In genomic region chr15:79549196-79549595, GRCh38 we compare ENCODE assay signal across 21 cellular contexts.
"Had no signal": no experiment of that assay in that cellular context is flagged by ENCODE, and none has a peak within 500 bp of the region (broad histone marks: within the 10 kb centered on the region; RNA-seq: fewer than 3 reads in every experiment).

No MANE protein-coding gene starts in this region.

- H3K27ac ChIP-seq: SJSA1, SK-N-MC had no signal

- H3K36me3 ChIP-seq: SJSA1 had no signal

- H3K9me3 ChIP-seq: SJSA1 had no signal

- H3K4me3 ChIP-seq: SJSA1, SK-N-MC had no signal

- ATAC-seq: T-cell had no signal

- DNase-seq: KBM-7, MM.1S, NCI-H1092 treated with DMSO at 0.1 percent for 48 hours, NCI-H1436, NCI-H1930, NCI-H2081, NCI-H2107, NCI-H2171, NCI-H226, NCI-H446, NCI-H510A, NCI-H524 treated with DMSO at 0.1 percent for 48 hours, NCI-H69, NCI-H774, Right ventricle myocardium superior, RPMI8226, SIG-M5, T-cell had no signal

- FAIRE-seq: RCC 7860 had no signal

- H3K4me1 ChIP-seq: SJSA1 had no signal

- H3K27me3 ChIP-seq: SJSA1 had no signal
